ENCODE assay signal across 1 cellular context in the genomic region with DNA sequence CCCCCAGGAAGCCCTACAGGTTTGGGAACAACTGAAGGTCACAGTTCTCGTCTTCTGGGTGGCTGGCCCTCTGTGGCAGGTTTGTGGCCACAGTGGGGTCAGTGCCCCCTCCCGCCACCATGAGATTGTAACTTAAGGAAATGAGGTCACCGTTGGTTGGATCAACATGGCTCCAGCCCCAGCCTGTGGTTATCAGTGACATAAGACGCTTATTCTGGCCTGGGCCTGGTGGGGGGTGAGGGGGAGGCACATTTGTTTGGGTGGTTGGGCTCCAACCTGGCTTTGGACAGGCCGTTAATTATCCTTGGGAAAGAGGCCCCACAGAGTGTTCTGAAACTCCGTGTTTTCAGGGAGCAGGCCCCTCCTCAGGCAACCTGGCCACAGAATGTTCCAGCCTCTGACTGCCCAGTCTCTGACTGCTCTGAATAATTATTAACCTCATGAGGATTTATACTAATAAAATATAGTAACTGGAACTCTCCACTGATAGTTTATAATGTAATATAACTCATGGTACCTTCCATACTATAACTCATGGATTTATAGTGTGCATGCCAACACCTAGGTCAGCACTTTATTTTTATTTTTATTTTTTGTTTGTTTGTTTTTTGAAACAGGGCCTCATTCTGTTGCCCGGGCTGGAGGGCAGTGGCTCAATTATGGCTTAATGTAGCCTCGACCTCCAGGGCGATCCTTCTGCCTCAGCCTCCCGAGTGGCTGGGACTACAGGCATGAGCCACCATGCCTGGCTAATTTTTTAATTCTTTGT.
A peak's percentile ranks its signal among the peaks of the same experiment; 100 is the strongest.
TF ChIP-seq lines count a peak whose summit lies in the region.

No MANE protein-coding gene starts in this region.

TF ChIP-seq in K562, 482 proteins besides CTCF, POLR2A, EP300 and RAD21 (continued from another document and continues in another):
- TF ChIP-seq, protein P1, sequence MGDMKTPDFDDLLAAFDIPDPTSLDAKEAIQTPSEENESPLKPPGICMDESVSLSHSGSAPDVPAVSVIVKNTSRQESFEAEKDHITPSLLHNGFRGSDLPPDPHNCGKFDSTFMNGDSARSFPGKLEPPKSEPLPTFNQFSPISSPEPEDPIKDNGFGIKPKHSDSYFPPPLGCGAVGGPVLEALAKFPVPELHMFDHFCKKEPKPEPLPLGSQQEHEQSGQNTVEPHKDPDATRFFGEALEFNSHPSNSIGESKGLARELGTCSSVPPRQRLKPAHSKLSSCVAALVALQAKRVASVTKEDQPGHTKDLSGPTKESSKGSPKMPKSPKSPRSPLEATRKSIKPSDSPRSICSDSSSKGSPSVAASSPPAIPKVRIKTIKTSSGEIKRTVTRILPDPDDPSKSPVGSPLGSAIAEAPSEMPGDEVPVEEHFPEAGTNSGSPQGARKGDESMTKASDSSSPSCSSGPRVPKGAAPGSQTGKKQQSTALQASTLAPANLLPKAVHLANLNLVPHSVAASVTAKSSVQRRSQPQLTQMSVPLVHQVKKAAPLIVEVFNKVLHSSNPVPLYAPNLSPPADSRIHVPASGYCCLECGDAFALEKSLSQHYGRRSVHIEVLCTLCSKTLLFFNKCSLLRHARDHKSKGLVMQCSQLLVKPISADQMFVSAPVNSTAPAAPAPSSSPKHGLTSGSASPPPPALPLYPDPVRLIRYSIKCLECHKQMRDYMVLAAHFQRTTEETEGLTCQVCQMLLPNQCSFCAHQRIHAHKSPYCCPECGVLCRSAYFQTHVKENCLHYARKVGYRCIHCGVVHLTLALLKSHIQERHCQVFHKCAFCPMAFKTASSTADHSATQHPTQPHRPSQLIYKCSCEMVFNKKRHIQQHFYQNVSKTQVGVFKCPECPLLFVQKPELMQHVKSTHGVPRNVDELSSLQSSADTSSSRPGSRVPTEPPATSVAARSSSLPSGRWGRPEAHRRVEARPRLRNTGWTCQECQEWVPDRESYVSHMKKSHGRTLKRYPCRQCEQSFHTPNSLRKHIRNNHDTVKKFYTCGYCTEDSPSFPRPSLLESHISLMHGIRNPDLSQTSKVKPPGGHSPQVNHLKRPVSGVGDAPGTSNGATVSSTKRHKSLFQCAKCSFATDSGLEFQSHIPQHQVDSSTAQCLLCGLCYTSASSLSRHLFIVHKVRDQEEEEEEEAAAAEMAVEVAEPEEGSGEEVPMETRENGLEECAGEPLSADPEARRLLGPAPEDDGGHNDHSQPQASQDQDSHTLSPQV (IDR thresholded peaks at IDR 0.05): peak; percentile 89
- TF ChIP-seq, protein P2, sequence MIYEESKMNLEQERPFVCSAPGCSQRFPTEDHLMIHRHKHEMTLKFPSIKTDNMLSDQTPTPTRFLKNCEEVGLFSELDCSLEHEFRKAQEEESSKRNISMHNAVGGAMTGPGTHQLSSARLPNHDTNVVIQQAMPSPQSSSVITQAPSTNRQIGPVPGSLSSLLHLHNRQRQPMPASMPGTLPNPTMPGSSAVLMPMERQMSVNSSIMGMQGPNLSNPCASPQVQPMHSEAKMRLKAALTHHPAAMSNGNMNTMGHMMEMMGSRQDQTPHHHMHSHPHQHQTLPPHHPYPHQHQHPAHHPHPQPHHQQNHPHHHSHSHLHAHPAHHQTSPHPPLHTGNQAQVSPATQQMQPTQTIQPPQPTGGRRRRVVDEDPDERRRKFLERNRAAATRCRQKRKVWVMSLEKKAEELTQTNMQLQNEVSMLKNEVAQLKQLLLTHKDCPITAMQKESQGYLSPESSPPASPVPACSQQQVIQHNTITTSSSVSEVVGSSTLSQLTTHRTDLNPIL (CRISPR knock-in tag; IDR thresholded peaks at IDR 0.05): no peak
- no peak for TF ChIP-seq KAT8 (IDR thresholded peaks at IDR 0.05; ENCODE audit: low read depth)
- no peak for TF ChIP-seq ZNF165 (CRISPR knock-in tag; IDR thresholded peaks at IDR 0.05; ENCODE audit: borderline replicate concordance)
- TF ChIP-seq MTA3 (IDR thresholded peaks at IDR 0.05; ENCODE audit: borderline replicate concordance): peak; percentile 77
- TF ChIP-seq ZNF316 (IDR thresholded peaks at IDR 0.05): peak; percentile 55
- TF ChIP-seq, protein P3, sequence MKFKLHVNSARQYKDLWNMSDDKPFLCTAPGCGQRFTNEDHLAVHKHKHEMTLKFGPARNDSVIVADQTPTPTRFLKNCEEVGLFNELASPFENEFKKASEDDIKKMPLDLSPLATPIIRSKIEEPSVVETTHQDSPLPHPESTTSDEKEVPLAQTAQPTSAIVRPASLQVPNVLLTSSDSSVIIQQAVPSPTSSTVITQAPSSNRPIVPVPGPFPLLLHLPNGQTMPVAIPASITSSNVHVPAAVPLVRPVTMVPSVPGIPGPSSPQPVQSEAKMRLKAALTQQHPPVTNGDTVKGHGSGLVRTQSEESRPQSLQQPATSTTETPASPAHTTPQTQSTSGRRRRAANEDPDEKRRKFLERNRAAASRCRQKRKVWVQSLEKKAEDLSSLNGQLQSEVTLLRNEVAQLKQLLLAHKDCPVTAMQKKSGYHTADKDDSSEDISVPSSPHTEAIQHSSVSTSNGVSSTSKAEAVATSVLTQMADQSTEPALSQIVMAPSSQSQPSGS (CRISPR knock-in tag; IDR thresholded peaks at IDR 0.05): peak; percentile 83; the same call in 1 of the 2 replicates
- TF ChIP-seq ATF1 (CRISPR knock-in tag; IDR thresholded peaks at IDR 0.05): no peak
- peak; percentile 83 for TF ChIP-seq ATF1 (tag; IDR thresholded peaks at IDR 0.05)
- TF ChIP-seq GABPA (tag; conservative IDR thresholded peaks at IDR 0.05; ENCODE audit: low read depth): peak; percentile 65
- TF ChIP-seq ZHX1 (conservative IDR thresholded peaks at IDR 0.05; ENCODE audit: low read length): no peak
- TF ChIP-seq, protein P4, sequence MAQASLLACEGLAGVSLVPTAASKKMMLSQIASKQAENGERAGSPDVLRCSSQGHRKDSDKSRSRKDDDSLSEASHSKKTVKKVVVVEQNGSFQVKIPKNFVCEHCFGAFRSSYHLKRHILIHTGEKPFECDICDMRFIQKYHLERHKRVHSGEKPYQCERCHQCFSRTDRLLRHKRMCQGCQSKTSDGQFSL (CRISPR knock-in tag; IDR thresholded peaks at IDR 0.05): peak; percentile 86
- TF ChIP-seq, protein P4 (tag; IDR thresholded peaks at IDR 0.05): peak in 1 of 2 experiments; percentile 74; a peak in 2 of 4 replicates
- TF ChIP-seq, protein P5, sequence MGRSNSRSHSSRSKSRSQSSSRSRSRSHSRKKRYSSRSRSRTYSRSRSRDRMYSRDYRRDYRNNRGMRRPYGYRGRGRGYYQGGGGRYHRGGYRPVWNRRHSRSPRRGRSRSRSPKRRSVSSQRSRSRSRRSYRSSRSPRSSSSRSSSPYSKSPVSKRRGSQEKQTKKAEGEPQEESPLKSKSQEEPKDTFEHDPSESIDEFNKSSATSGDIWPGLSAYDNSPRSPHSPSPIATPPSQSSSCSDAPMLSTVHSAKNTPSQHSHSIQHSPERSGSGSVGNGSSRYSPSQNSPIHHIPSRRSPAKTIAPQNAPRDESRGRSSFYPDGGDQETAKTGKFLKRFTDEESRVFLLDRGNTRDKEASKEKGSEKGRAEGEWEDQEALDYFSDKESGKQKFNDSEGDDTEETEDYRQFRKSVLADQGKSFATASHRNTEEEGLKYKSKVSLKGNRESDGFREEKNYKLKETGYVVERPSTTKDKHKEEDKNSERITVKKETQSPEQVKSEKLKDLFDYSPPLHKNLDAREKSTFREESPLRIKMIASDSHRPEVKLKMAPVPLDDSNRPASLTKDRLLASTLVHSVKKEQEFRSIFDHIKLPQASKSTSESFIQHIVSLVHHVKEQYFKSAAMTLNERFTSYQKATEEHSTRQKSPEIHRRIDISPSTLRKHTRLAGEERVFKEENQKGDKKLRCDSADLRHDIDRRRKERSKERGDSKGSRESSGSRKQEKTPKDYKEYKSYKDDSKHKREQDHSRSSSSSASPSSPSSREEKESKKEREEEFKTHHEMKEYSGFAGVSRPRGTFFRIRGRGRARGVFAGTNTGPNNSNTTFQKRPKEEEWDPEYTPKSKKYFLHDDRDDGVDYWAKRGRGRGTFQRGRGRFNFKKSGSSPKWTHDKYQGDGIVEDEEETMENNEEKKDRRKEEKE (IDR thresholded peaks at IDR 0.05; ENCODE audit: borderline replicate concordance in 1 of 2, control insufficient read depth in 1 of 2, low read depth in 2 of 2, low read length in 1 of 2): no peak; a peak in 1 of 4 replicates
- peak; percentile 75 for TF ChIP-seq KLF16 (IDR thresholded peaks at IDR 0.05)
- peak; percentile 55 for TF ChIP-seq NFIC (IDR thresholded peaks at IDR 0.05)
- TF ChIP-seq ZFP36 (IDR thresholded peaks at IDR 0.05; ENCODE audit: low read depth, low read length, partially characterized antibody): peak; percentile 19
- TF ChIP-seq, protein P6, sequence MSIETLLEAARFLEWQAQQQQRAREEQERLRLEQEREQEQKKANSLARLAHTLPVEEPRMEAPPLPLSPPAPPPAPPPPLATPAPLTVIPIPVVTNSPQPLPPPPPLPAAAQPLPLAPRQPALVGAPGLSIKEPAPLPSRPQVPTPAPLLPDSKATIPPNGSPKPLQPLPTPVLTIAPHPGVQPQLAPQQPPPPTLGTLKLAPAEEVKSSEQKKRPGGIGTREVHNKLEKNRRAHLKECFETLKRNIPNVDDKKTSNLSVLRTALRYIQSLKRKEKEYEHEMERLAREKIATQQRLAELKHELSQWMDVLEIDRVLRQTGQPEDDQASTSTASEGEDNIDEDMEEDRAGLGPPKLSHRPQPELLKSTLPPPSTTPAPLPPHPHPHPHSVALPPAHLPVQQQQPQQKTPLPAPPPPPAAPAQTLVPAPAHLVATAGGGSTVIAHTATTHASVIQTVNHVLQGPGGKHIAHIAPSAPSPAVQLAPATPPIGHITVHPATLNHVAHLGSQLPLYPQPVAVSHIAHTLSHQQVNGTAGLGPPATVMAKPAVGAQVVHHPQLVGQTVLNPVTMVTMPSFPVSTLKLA (conservative IDR thresholded peaks at IDR 0.05): peak in 1 of 2 experiments; percentile 68; a peak in 2 of 4 replicates
- TF ChIP-seq TCF7 (IDR thresholded peaks at IDR 0.05; ENCODE audit: borderline replicate concordance): no peak
- no peak; the same call in 1 of the 2 replicates for TF ChIP-seq ZKSCAN8 (CRISPR knock-in tag; IDR thresholded peaks at IDR 0.05)
- TF ChIP-seq, protein P7, sequence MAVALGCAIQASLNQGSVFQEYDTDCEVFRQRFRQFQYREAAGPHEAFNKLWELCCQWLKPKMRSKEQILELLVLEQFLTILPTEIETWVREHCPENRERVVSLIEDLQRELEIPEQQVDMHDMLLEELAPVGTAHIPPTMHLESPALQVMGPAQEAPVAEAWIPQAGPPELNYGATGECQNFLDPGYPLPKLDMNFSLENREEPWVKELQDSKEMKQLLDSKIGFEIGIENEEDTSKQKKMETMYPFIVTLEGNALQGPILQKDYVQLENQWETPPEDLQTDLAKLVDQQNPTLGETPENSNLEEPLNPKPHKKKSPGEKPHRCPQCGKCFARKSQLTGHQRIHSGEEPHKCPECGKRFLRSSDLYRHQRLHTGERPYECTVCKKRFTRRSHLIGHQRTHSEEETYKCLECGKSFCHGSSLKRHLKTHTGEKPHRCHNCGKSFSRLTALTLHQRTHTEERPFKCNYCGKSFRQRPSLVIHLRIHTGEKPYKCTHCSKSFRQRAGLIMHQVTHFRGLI (CRISPR knock-in tag; IDR thresholded peaks at IDR 0.05): peak; percentile 88; the same call in 1 of the 2 replicates
- TF ChIP-seq NONO (IDR thresholded peaks at IDR 0.05; ENCODE audit: low read depth in 2 of 2, low read length in 1 of 2): no peak
- TF ChIP-seq, protein P8, sequence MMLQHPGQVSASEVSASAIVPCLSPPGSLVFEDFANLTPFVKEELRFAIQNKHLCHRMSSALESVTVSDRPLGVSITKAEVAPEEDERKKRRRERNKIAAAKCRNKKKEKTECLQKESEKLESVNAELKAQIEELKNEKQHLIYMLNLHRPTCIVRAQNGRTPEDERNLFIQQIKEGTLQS (IDR thresholded peaks at IDR 0.05): peak; percentile 97
- TF ChIP-seq, protein P8 (CRISPR knock-in tag; conservative IDR thresholded peaks at IDR 0.05): peak; percentile 77
- no peak for TF ChIP-seq ELF4 (CRISPR knock-in tag; IDR thresholded peaks at IDR 0.05)
- no peak for TF ChIP-seq POLR2H (tag; IDR thresholded peaks at IDR 0.05; ENCODE audit: low read depth)
- peak; percentile 73 for TF ChIP-seq CBFA2T2 (conservative IDR thresholded peaks at IDR 0.05)
- TF ChIP-seq ARID3A (IDR thresholded peaks at IDR 0.05; ENCODE audit: borderline replicate concordance, low read depth, low read length): 0 out of 2 replicates have a peak, but pooled peaks have one; percentile 38
- no peak for TF ChIP-seq CCAR2 (IDR thresholded peaks at IDR 0.05; ENCODE audit: low read depth, low read length)
- TF ChIP-seq NR4A1 (CRISPR knock-in tag; IDR thresholded peaks at IDR 0.05): no peak
- peak; percentile 54; the same call in 1 of the 2 replicates for TF ChIP-seq NR4A1 (tag; IDR thresholded peaks at IDR 0.05)
- 0 out of 2 replicates have a peak, but pooled peaks have one; percentile 46 for TF ChIP-seq ZNF24 (IDR thresholded peaks at IDR 0.05)
- peak; percentile 28; the same call in 1 of the 2 replicates for TF ChIP-seq BACH1 (tag; IDR thresholded peaks at IDR 0.05)
